Comparison of ENCODE assay signal across 8 cellular contexts in genomic region chr1:227787513-227788278, GRCh38. TPM values are rescaled to one million over a fixed set of nuclear protein-coding genes. Genes with fewer than 3 reads are reported as not detected.
A peak's percentile ranks its signal among the peaks of the same experiment; 100 is the strongest.
DNase-seq lines count a peak whose midpoint lies in the region; ATAC-seq and TF ChIP-seq lines count a peak whose summit lies in the region.

No MANE protein-coding gene starts in this region.

- in situ Hi-C loops in GM23248 (cut with MboI) = no loop called here

- no peaks in the 10 kb centered on the region for H3K4me1 Mint-ChIP-seq in activated T-helper 17 cell treated with anti-CD3 and anti-CD28 coated beads, Interleukin-2, amount 50 U/mL, for 72 hours
- H3K4me1 Mint-ChIP-seq in natural killer cell treated with Interleukin-12 subunit alpha and Interleukin-12 subunit beta and Interleukin-15 and Interleukin-18, amount 100 ng/mL, for 72 hours (ENCODE audit: low read depth in 2 of 2) = peaks cover 0 to 9% of the 10 kb centered on the region in 2 donors

- H3K4me1 ChIP-seq in DOHH2 (ENCODE audit: control insufficient read depth, low read length) (peaks cover 18% of the 10 kb centered on the region), GM23248 (ENCODE audit: insufficient read depth) (no peaks in the 10 kb centered on the region), Karpas-422 (ENCODE audit: low read length) (0 out of 2 replicates have a peak, but pooled peaks cover 2% of the 10 kb centered on the region)

- H3K4me2 ChIP-seq in DOHH2 (ENCODE audit: low read length) = peak overlapping the region; percentile 65
- peak overlapping the region; percentile 88 for H3K4me2 ChIP-seq in GM23248 (ENCODE audit: unreplicated experiment)
- peak overlapping the region; percentile 32 for H3K4me2 ChIP-seq in Karpas-422 (ENCODE audit: low read depth, low read length, poor library complexity, severe bottlenecking)

- H2AFZ ChIP-seq in GM23248 (peak overlapping the region; percentile 74), Karpas-422 (ENCODE audit: low read length) (no peak overlapping the region)

- no peaks in the 10 kb centered on the region for H4K20me1 ChIP-seq in DOHH2 (ENCODE audit: control insufficient read depth, insufficient read depth, low read depth, low read length)
- H4K20me1 ChIP-seq in GM23248 (ENCODE audit: insufficient read depth) = no peaks in the 10 kb centered on the region
- H4K20me1 ChIP-seq in Karpas-422 (ENCODE audit: insufficient read depth, low read depth, low read length) = no peaks in the 10 kb centered on the region

- H3K79me2 ChIP-seq in DOHH2 (ENCODE audit: control insufficient read depth, low read length) (no peaks in the 10 kb centered on the region), GM23248 (ENCODE audit: insufficient read depth) (no peaks in the 10 kb centered on the region), Karpas-422 (ENCODE audit: low read length) (no peaks in the 10 kb centered on the region)

- H3K4me3 ChIP-seq in DOHH2 (ENCODE audit: low read length) (peak overlapping the region; percentile 58), GM23248 (peak overlapping the region; percentile 72), Karpas-422 (ENCODE audit: low read length) (no peak overlapping the region)

- ATAC-seq in activated T-helper 17 cell treated with anti-CD3 and anti-CD28 coated beads, Interleukin-2, amount 50 U/mL, for 72 hours (replicated peaks) = peak; percentile 91
- ATAC-seq in natural killer cell treated with Interleukin-12 subunit alpha and Interleukin-12 subunit beta and Interleukin-15 and Interleukin-18, amount 100 ng/mL, for 72 hours = peak; percentile 97

- H3K4me3 Mint-ChIP-seq in activated T-helper 17 cell treated with anti-CD3 and anti-CD28 coated beads, Interleukin-2, amount 50 U/mL, for 72 hours = peak overlapping the region; percentile 82
- H3K4me3 Mint-ChIP-seq in natural killer cell treated with Interleukin-12 subunit alpha and Interleukin-12 subunit beta and Interleukin-15 and Interleukin-18, amount 100 ng/mL, for 72 hours = peak overlapping the region; percentile 78

- H3F3A ChIP-seq in DOHH2 (ENCODE audit: control insufficient read depth, insufficient read depth) (no peaks in the 10 kb centered on the region), GM23248 (ENCODE audit: insufficient read depth) (0 out of 2 replicates have a peak, but pooled peaks cover 4% of the 10 kb centered on the region)

- H3K27me3 Mint-ChIP-seq in activated T-helper 17 cell treated with anti-CD3 and anti-CD28 coated beads, Interleukin-2, amount 50 U/mL, for 72 hours = no peaks in the 10 kb centered on the region
- peaks cover 6 to 22% of the 10 kb centered on the region in 2 donors for H3K27me3 Mint-ChIP-seq in natural killer cell treated with Interleukin-12 subunit alpha and Interleukin-12 subunit beta and Interleukin-15 and Interleukin-18, amount 100 ng/mL, for 72 hours

- no peaks in the 10 kb centered on the region for H3K9me2 ChIP-seq in DOHH2 (replicated peaks; ENCODE audit: control insufficient read depth, low read length)
- H3K9me2 ChIP-seq in GM23248 (ENCODE audit: insufficient read depth) = no peaks in the 10 kb centered on the region
- no peaks in the 10 kb centered on the region for H3K9me2 ChIP-seq in Karpas-422 (replicated peaks; ENCODE audit: insufficient read depth, low read length)

- no peaks in the 10 kb centered on the region for H3K9me3 Mint-ChIP-seq in activated T-helper 17 cell treated with anti-CD3 and anti-CD28 coated beads, Interleukin-2, amount 50 U/mL, for 72 hours
- no peaks in the 10 kb centered on the region for H3K9me3 Mint-ChIP-seq in natural killer cell treated with Interleukin-12 subunit alpha and Interleukin-12 subunit beta and Interleukin-15 and Interleukin-18, amount 100 ng/mL, for 72 hours

- H3K9ac ChIP-seq in GM23248 (peak overlapping the region; percentile 70), Karpas-422 (ENCODE audit: low read length) (no peak overlapping the region)

- peaks cover 2% of the 10 kb centered on the region for H3K36me3 Mint-ChIP-seq in activated T-helper 17 cell treated with anti-CD3 and anti-CD28 coated beads, Interleukin-2, amount 50 U/mL, for 72 hours (ENCODE audit: low read depth)
- peaks cover 5% of the 10 kb centered on the region for H3K36me3 Mint-ChIP-seq in natural killer cell treated with Interleukin-12 subunit alpha and Interleukin-12 subunit beta and Interleukin-15 and Interleukin-18, amount 100 ng/mL, for 72 hours

- TF ChIP-seq CTCF in DOHH2 (IDR thresholded peaks at IDR 0.05; ENCODE audit: low read depth, low read length, poor library complexity, severe bottlenecking) = no peak

- no peaks in the 10 kb centered on the region for H3K36me3 ChIP-seq in DOHH2 (ENCODE audit: control insufficient read depth, low read length)
- no peaks in the 10 kb centered on the region for H3K36me3 ChIP-seq in GM23248 (ENCODE audit: low read depth)
- no peaks in the 10 kb centered on the region for H3K36me3 ChIP-seq in Karpas-422 (ENCODE audit: insufficient read depth, low read length)

- H3K27ac ChIP-seq in DOHH2 (ENCODE audit: low read depth, low read length) = no peak overlapping the region
- H3K27ac ChIP-seq in GM23248 = no peak overlapping the region
- H3K27ac ChIP-seq in Karpas-422 (ENCODE audit: low read length) = no peak overlapping the region

- no peaks in the 10 kb centered on the region for H3K9me3 ChIP-seq in DOHH2 (ENCODE audit: control insufficient read depth, insufficient read depth, low read length)
- H3K9me3 ChIP-seq in GM23248 (ENCODE audit: low read depth) = no peaks in the 10 kb centered on the region
- no peaks in the 10 kb centered on the region for H3K9me3 ChIP-seq in Karpas-422 (ENCODE audit: low read length)

- peak overlapping the region; percentile 40 for H3K27ac Mint-ChIP-seq in activated T-helper 17 cell treated with anti-CD3 and anti-CD28 coated beads, Interleukin-2, amount 50 U/mL, for 72 hours
- H3K27ac Mint-ChIP-seq in natural killer cell treated with Interleukin-12 subunit alpha and Interleukin-12 subunit beta and Interleukin-15 and Interleukin-18, amount 100 ng/mL, for 72 hours = peak overlapping the region in 1 of 2 donors; percentile 27

- 1 to 4% methylated on average over 45 to 61 of the region's 61 CpGs for WGBS in GM23248 (ENCODE audit: low coverage in 1 of 2, low lambda C conversion rate in 2 of 2, missing lambda C conversion rate in 2 of 2), 2 experiments

- H3K27me3 ChIP-seq in DOHH2 (ENCODE audit: control insufficient read depth, low read length) = peaks cover 11% of the 10 kb centered on the region
- H3K27me3 ChIP-seq in GM23248 (replicated peaks; ENCODE audit: insufficient read depth) = no peaks in the 10 kb centered on the region
- H3K27me3 ChIP-seq in Karpas-422 (ENCODE audit: low read length) = no peaks in the 10 kb centered on the region

- DNase-seq in GM23248 = peak; percentile 88
- DNase-seq in Karpas-422 = peak; percentile 95
- peak; percentile 94 for DNase-seq in RPMI7951 (ENCODE audit: low read depth)
- peak; percentile 88 for DNase-seq in fibroblast of peridontal ligament (ENCODE audit: extremely low read depth)
- DNase-seq in natural killer cell treated with Interleukin-12 subunit alpha and Interleukin-12 subunit beta and Interleukin-15 and Interleukin-18, amount 100 ng/mL, for 72 hours (ENCODE audit: low spot score) = peak; percentile 89
- peak; percentile 94 for DNase-seq in stimulated activated naive CD4-positive, alpha-beta T cell treated with Interleukin-2 at 50 U/mL for 16 hours (lab: John Stamatoyannopoulos, UW)

RNA-seq across cellular contexts. Expression of gene PRSS38, which starts 27.8 kb away (rescaled TPM):
- total RNA-seq in GM23248 (2014; rRNA removed; shearing (Covaris generic)) = not detected in 2 replicates
- polyA plus RNA-seq in GM23248 (2016; fragmentation: Nextera tagmentation; extraction: Ambion mirVana) = not detected in 2 replicates
- total RNA-seq in Karpas-422 (2014; rRNA removed; shearing (Covaris generic); ENCODE audit: low replicate concordance) = not detected in 2 replicates
- total RNA-seq in RPMI7951 (2014; rRNA removed; shearing (Covaris generic)) = 0.20 TPM in 1 of 2 replicates, not detected in the other
- total RNA-seq in activated T-helper 17 cell treated with anti-CD3 and anti-CD28 coated beads, Interleukin-2, amount 50 U/mL, for 72 hours = not detected
- total RNA-seq in natural killer cell treated with Interleukin-12 subunit alpha and Interleukin-12 subunit beta and Interleukin-15 and Interleukin-18, amount 100 ng/mL, for 72 hours = not detected

RNA-seq across cellular contexts. Expression of gene SNAP47, which starts 52.5 kb away (rescaled TPM):
- total RNA-seq in GM23248 (2014; rRNA removed; shearing (Covaris generic)) = 30.5 and 40.1 TPM in 2 replicates
- 29.3 and 32.6 TPM in 2 replicates for polyA plus RNA-seq in GM23248 (2016; fragmentation: Nextera tagmentation; extraction: Ambion mirVana)
- total RNA-seq in Karpas-422 (2014; rRNA removed; shearing (Covaris generic); ENCODE audit: low replicate concordance) = 15.3 and 27.1 TPM in 2 replicates
- total RNA-seq in RPMI7951 (2014; rRNA removed; shearing (Covaris generic)) = 37.8 and 38.8 TPM in 2 replicates
- 10 to 100 TPM; 42.9 to 53.6 TPM for total RNA-seq in activated T-helper 17 cell treated with anti-CD3 and anti-CD28 coated beads, Interleukin-2, amount 50 U/mL, for 72 hours
- total RNA-seq in natural killer cell treated with Interleukin-12 subunit alpha and Interleukin-12 subunit beta and Interleukin-15 and Interleukin-18, amount 100 ng/mL, for 72 hours = 10 to 100 TPM; 23.5 to 32.5 TPM

RNA-seq across cellular contexts. Expression of gene JMJD4, which starts 52.6 kb away (rescaled TPM):
- total RNA-seq in GM23248 (2014; rRNA removed; shearing (Covaris generic)) = 25.8 and 26.9 TPM in 2 replicates
- polyA plus RNA-seq in GM23248 (2016; fragmentation: Nextera tagmentation; extraction: Ambion mirVana) = 16.1 and 17.3 TPM in 2 replicates
- total RNA-seq in Karpas-422 (2014; rRNA removed; shearing (Covaris generic); ENCODE audit: low replicate concordance) = 25.3 and 40.0 TPM in 2 replicates
- total RNA-seq in RPMI7951 (2014; rRNA removed; shearing (Covaris generic)) = 10.9 and 12.1 TPM in 2 replicates
- total RNA-seq in activated T-helper 17 cell treated with anti-CD3 and anti-CD28 coated beads, Interleukin-2, amount 50 U/mL, for 72 hours = 10 to 100 TPM; 10.6 to 19.9 TPM
- 10 to 100 TPM; 17.3 to 34.0 TPM for total RNA-seq in natural killer cell treated with Interleukin-12 subunit alpha and Interleukin-12 subunit beta and Interleukin-15 and Interleukin-18, amount 100 ng/mL, for 72 hours

Comparison
In these comparisons a context has a peak if more than half of its experiments do, and no peak if none do; other contexts are left out.
1. H3K4me2 ChIP-seq: peak in every context shown above with its lines; median percentile 88 in GM23248; 65 in DOHH2; 32 in Karpas-422.